8 cellular contexts compared by ENCODE assay signal in genomic region chr5:68343421-68343826, GRCh38.
DNase-seq lines count a peak whose midpoint lies in the region; ATAC-seq, FAIRE-seq and TF ChIP-seq lines count a peak whose summit lies in the region.

No MANE protein-coding gene starts in this region.

- no peaks in the 10 kb centered on the region for H3K79me2 ChIP-seq in GM12878 (ENCODE audit: control insufficient read depth, insufficient read depth, low read length)

- SMC1A ChIA-PET in GM12878 (lab: Charles Lee; ENCODE audit: uncharacterized antibody, unreplicated experiment) = interaction anchor here (0.7 to 3.3 kb wide), 19 partner anchors 11 to 368 kb away, joined by 3 to 20 read pairs (median 5); no protein-coding TSS in a partner anchor

- H3K36me3 ChIP-seq in GM12878 (ENCODE audit: control insufficient read depth in 2 of 2, insufficient read depth in 2 of 2, low read length in 1 of 2) (no peaks in the 10 kb centered on the region), lung (ENCODE audit: control insufficient read depth in 2 of 2, insufficient read depth in 2 of 2, low read length in 2 of 2) (no peaks in the 10 kb centered on the region)

- H3K27me3 ChIP-seq in GM12878 (replicated peaks in 1 of 2; ENCODE audit: control insufficient read depth in 2 of 2, insufficient read depth in 2 of 2, low read length in 1 of 2) (no peaks in the 10 kb centered on the region), lung (ENCODE audit: control insufficient read depth, insufficient read depth) (no peaks in the 10 kb centered on the region)

- peak; percentile 57 for ATAC-seq in GM19025 (IDR thresholded peaks at IDR 0.05; ENCODE audit: low read depth, unreplicated experiment)
- peak; percentile 62 for ATAC-seq in HG03439 (IDR thresholded peaks at IDR 0.05; ENCODE audit: unreplicated experiment)
- ATAC-seq in GM12878 = peak; percentile 83
- ATAC-seq in lung (ENCODE audit: insufficient read depth, low FRiP score) = no peak

- DNase-seq in ACHN (peak; percentile 67), GM12878 (ENCODE audit: low read depth, low spot score) (peak; percentile 55), lung (ENCODE audit: low spot score) (peak; percentile 42), COLO829 (ENCODE audit: low spot score) (no peak), GDM1 (lab: John Stamatoyannopoulos, UW) (no peak), DMS 273 (lab: John Stamatoyannopoulos, UW; ENCODE audit: unreplicated experiment) (no peak)

- TF ChIP-seq CTCF in GM12878 (IDR thresholded peaks at IDR 0.05 in 2 of 3, conservative IDR thresholded peaks at IDR 0.05 in 1 of 3; ENCODE audit: control insufficient read depth in 2 of 3, extremely low read depth in 1 of 3, insufficient read depth in 1 of 3, low read depth in 3 of 3, low read length in 3 of 3) = no peak
- no peak for TF ChIP-seq CTCF in lung (IDR thresholded peaks at IDR 0.05; ENCODE audit: control extremely low read depth, extremely low read depth)

- FAIRE-seq in GM12878 (lab: Jason Lieb, UNC) = no peak

- H3K27ac ChIP-seq in GM12878 (ENCODE audit: control insufficient read depth, insufficient read depth) (no peak overlapping the region), lung (ENCODE audit: low read depth in 1 of 2, low read length in 1 of 2) (peak overlapping the region in 1 of 2 donors; percentile 72)

- POLR2A ChIA-PET in GM12878 (lab: Charles Lee) = no interaction called here

- CTCF ChIA-PET in GM12878 (lab: Yijun Ruan, JAX) = interaction anchor here (1.1 to 1.8 kb wide), 4 partner anchors 13 to 56 kb away, joined by 3 to 6 read pairs (median 3); no protein-coding TSS in a partner anchor

- intact Hi-C loops in GM12878 (cut with micrococcal nuclease; ENCODE audit: unreplicated experiment) = no loop called here

- in situ Hi-C loops in ACHN (cut with HindIII; ENCODE audit: low pct_ligation_motif_present, low pct_unique_long_range_greater_than_20kb, low sequenced_read_pairs) = no loop called here
- in situ Hi-C loops in GM12878 (cut with MboI) = no loop called here

- no peaks in the 10 kb centered on the region for H4K20me1 ChIP-seq in GM12878 (ENCODE audit: control insufficient read depth, insufficient read depth)

- peak overlapping the region; percentile 34; the same call in 1 of the 2 replicates for H3K4me2 ChIP-seq in GM12878 (ENCODE audit: control insufficient read depth, insufficient read depth)

- no TSS peak for BruUV-seq in GM12878 (replicated peaks; lab: Mats Ljungman, UMichigan)

- H3K4me1 ChIP-seq in GM12878 (ENCODE audit: control insufficient read depth, insufficient read depth, low read length) (peaks cover 21% of the 10 kb centered on the region), lung (ENCODE audit: control insufficient read depth in 2 of 2, insufficient read depth in 2 of 2, low read length in 2 of 2) (peaks cover 0 to 9% of the 10 kb centered on the region in 2 donors)

- TF ChIP-seq POLR2A in GM12878 (IDR thresholded peaks at IDR 0.05; ENCODE audit: low read depth, low read length) = no peak

- H3K9me3 ChIP-seq in GM12878 (replicated peaks; ENCODE audit: control insufficient read depth, insufficient read depth, low read length) = no peaks in the 10 kb centered on the region; the same call in 2 of the 3 replicates
- H3K9me3 ChIP-seq in lung (ENCODE audit: control insufficient read depth in 2 of 2, insufficient read depth in 1 of 2, low read length in 1 of 2) = no peaks in the 10 kb centered on the region

- H3K9ac ChIP-seq in GM12878 (ENCODE audit: control insufficient read depth, insufficient read depth, low read length) = no peak overlapping the region

- RAD21 ChIA-PET in GM12878 (lab: Charles Lee; ENCODE audit: unreplicated experiment) = interaction anchor here (0.8 to 3.2 kb wide), 9 partner anchors 11 to 104 kb away, joined by 3 to 27 read pairs (median 4); no protein-coding TSS in a partner anchor

- TF ChIP-seq EP300 in GM12878 (IDR thresholded peaks at IDR 0.05; ENCODE audit: borderline replicate concordance in 1 of 2, control insufficient read depth in 1 of 2, low read depth in 2 of 2, low read length in 2 of 2) = no peak

- 44% methylated on average over 5 of the region's 5 CpGs for WGBS in GM12878 (ENCODE audit: insufficient coverage, insufficient replicate concordance, low lambda C conversion rate, missing lambda C conversion rate)
- WGBS in lung, 2 donors = 83 to 94% methylated on average over 5 of the region's 5 CpGs

- TF ChIP-seq RAD21 in GM12878 (IDR thresholded peaks at IDR 0.05; ENCODE audit: insufficient read depth, low read depth, low read length) = no peak

- no peak overlapping the region for H3K4me3 ChIP-seq in GM12878
- no peak overlapping the region for H3K4me3 ChIP-seq in lung

- no peak overlapping the region for H2AFZ ChIP-seq in GM12878 (ENCODE audit: control insufficient read depth, low read depth, low read length)

TF ChIP-seq in GM12878, 131 proteins besides CTCF, POLR2A, EP300 and RAD21 (continues in another document):
- peak; percentile 45; the same call in 1 of the 2 replicates for TF ChIP-seq ATF2 (IDR thresholded peaks at IDR 0.05; ENCODE audit: low read length)
- no peak for TF ChIP-seq CHD2 (IDR thresholded peaks at IDR 0.05; ENCODE audit: borderline replicate concordance, low read depth, low read length)
- peak; percentile 84; the same call in 1 of the 2 replicates for TF ChIP-seq MEF2A (IDR thresholded peaks at IDR 0.05; ENCODE audit: insufficient read depth, low read depth, low read length)
- peak; percentile 32; the same call in 1 of the 2 replicates for TF ChIP-seq JUNB (IDR thresholded peaks at IDR 0.05)
- TF ChIP-seq BHLHE40 (IDR thresholded peaks at IDR 0.05; ENCODE audit: borderline replicate concordance in 1 of 2, low read depth in 2 of 2, low read length in 1 of 2) = peak; percentile 7 to 33; a peak in 1 of 4 replicates
- no peak for TF ChIP-seq SUZ12 (IDR thresholded peaks at IDR 0.05; ENCODE audit: unreplicated experiment)
- TF ChIP-seq SREBF2 (IDR thresholded peaks at IDR 0.05; ENCODE audit: low read length) = no peak
- TF ChIP-seq E2F8 (IDR thresholded peaks at IDR 0.05; ENCODE audit: low read depth, partially characterized antibody) = no peak
- no peak for TF ChIP-seq PKNOX1 (IDR thresholded peaks at IDR 0.05)
- no peak for TF ChIP-seq TBL1XR1 (IDR thresholded peaks at IDR 0.05; ENCODE audit: low read depth, low read length)
- TF ChIP-seq IKZF2 (IDR thresholded peaks at IDR 0.05) = peak; percentile 35 to 40; a peak in 3 of 4 replicates
- TF ChIP-seq EED (IDR thresholded peaks at IDR 0.05; ENCODE audit: low read depth) = peak; percentile 82
- TF ChIP-seq MEF2B (IDR thresholded peaks at IDR 0.05; ENCODE audit: partially characterized antibody, poor library complexity, severe bottlenecking) = peak; percentile 50
- no peak for TF ChIP-seq RB1 (IDR thresholded peaks at IDR 0.05; ENCODE audit: borderline replicate concordance)
- TF ChIP-seq CREB1 (IDR thresholded peaks at IDR 0.05; ENCODE audit: low read depth) = peak; percentile 40; the same call in 1 of the 2 replicates
- peak; percentile 40; the same call in 1 of the 2 replicates for TF ChIP-seq IKZF1 (conservative IDR thresholded peaks at IDR 0.05)
- peak; percentile 56; the same call in 1 of the 2 replicates for TF ChIP-seq RUNX3 (IDR thresholded peaks at IDR 0.05; ENCODE audit: low read length)

Comparison
In these comparisons a context has a peak if more than half of its experiments do, and no peak if none do; other contexts are left out.
1. DNase-seq: peak in ACHN (single experiment), GM12878 (single experiment) and lung (single experiment); none in COLO829 (single experiment), GDM1 (single experiment) and DMS 273 (single experiment).